Comparison of ENCODE assay signal across 7 cellular contexts in genomic region chr15:59105839-59106238, GRCh38. TPM values are rescaled to one million over a fixed set of nuclear protein-coding genes. Genes with fewer than 3 reads are reported as not detected.
DNase-seq lines count a peak whose midpoint lies in the region; ATAC-seq and TF ChIP-seq lines count a peak whose summit lies in the region.

No MANE protein-coding gene starts in this region.

- no peak for TF ChIP-seq POLR2A in sigmoid colon (IDR thresholded peaks at IDR 0.05)

- TF ChIP-seq CTCF in GM23338 (conservative IDR thresholded peaks at IDR 0.05; ENCODE audit: low read depth in 2 of 2) = peak; percentile 27 to 29; a peak in 3 of 4 replicates
- TF ChIP-seq CTCF in OCI-LY1 (IDR thresholded peaks at IDR 0.05; ENCODE audit: low read length) = peak; percentile 28; the same call in 1 of the 2 replicates
- TF ChIP-seq CTCF in epithelial cell of esophagus (IDR thresholded peaks at IDR 0.05; ENCODE audit: insufficient read depth, low read depth, low read length, missing control alignments) = peak; percentile 53
- TF ChIP-seq CTCF in sigmoid colon (IDR thresholded peaks at IDR 0.05) = no peak

- TF ChIP-seq EP300 in sigmoid colon (IDR thresholded peaks at IDR 0.05) = no peak

- H3K36me3 ChIP-seq in GM23338 (ENCODE audit: insufficient read depth) (peaks cover 25% of the 10 kb centered on the region), OCI-LY1 (ENCODE audit: insufficient read depth, low read length) (peaks cover 40% of the 10 kb centered on the region), sigmoid colon (no peaks in the 10 kb centered on the region)

- H3K27ac ChIP-seq in GM23338 (ENCODE audit: low read depth) (peak overlapping the region; percentile 89; the same call in 1 of the 2 replicates), OCI-LY1 (ENCODE audit: low read depth, low read length, poor library complexity, severe bottlenecking) (peak overlapping the region; percentile 81), sigmoid colon (no peak overlapping the region)

- peak overlapping the region; percentile 99 for H3K4me3 Mint-ChIP-seq in GM23338

- H3K4me3 ChIP-seq in GM23338 (peak overlapping the region; percentile 78), OCI-LY1 (ENCODE audit: low read depth, low read length, poor library complexity, severe bottlenecking) (peak overlapping the region; percentile 90), epithelial cell of esophagus (ENCODE audit: low read length) (peak overlapping the region; percentile 87), sigmoid colon (peak overlapping the region in 3 of 4 donors; percentile 46 to 60 (median 59))

- H3K36me3 Mint-ChIP-seq in GM23338 (ENCODE audit: low read depth) = peaks cover 41% of the 10 kb centered on the region

- H2AFZ ChIP-seq in GM23338 (no peak overlapping the region), OCI-LY1 (ENCODE audit: low read length) (no peak overlapping the region)

- H3K4me2 ChIP-seq in GM23338 = peak overlapping the region; percentile 76
- H3K4me2 ChIP-seq in OCI-LY1 (ENCODE audit: low read length) = peak overlapping the region; percentile 81

- peak overlapping the region; percentile 98 for H3K27ac Mint-ChIP-seq in GM23338

- H3K9ac ChIP-seq in OCI-LY1 (ENCODE audit: low read length) = peak overlapping the region; percentile 96

- H3K9me3 Mint-ChIP-seq in GM23338 = no peaks in the 10 kb centered on the region; the same call in 2 of the 3 replicates

- intact Hi-C loops in sigmoid colon (cut with DNase I) = loop anchor here (5.0 kb wide), 1 partner anchor 119 kb away; the partner anchor contains the start of gene RNF111

- peaks cover 16% of the 10 kb centered on the region for H3K79me2 ChIP-seq in GM23338 (replicated peaks; ENCODE audit: insufficient read depth)
- H3K79me2 ChIP-seq in OCI-LY1 (ENCODE audit: insufficient read depth, low read length) = peaks cover 17% of the 10 kb centered on the region

- DNase-seq in GM23338 (ENCODE audit: low spot score) (peak; percentile 22), epithelial cell of esophagus (ENCODE audit: low read depth) (peak; percentile 28), sigmoid colon (no peak), Ammon's horn (ENCODE audit: low spot score) (no peak)

- H3K9me3 ChIP-seq in OCI-LY1 (ENCODE audit: low read length) = no peaks in the 10 kb centered on the region
- no peaks in the 10 kb centered on the region for H3K9me3 ChIP-seq in sigmoid colon

- H3K27me3 ChIP-seq in GM23338 (ENCODE audit: insufficient read depth) (no peaks in the 10 kb centered on the region), OCI-LY1 (ENCODE audit: insufficient read depth, low read length) (no peaks in the 10 kb centered on the region), sigmoid colon (no peaks in the 10 kb centered on the region)

- H3K27me3 Mint-ChIP-seq in GM23338 (ENCODE audit: insufficient read depth, low read depth, poor library complexity) = peaks cover 8% of the 10 kb centered on the region

- H3K9me2 ChIP-seq in GM23338 (ENCODE audit: insufficient read depth) = no peaks in the 10 kb centered on the region
- H3K9me2 ChIP-seq in OCI-LY1 (ENCODE audit: low read depth, low read length) = no peaks in the 10 kb centered on the region

- H3F3A ChIP-seq in GM23338 (replicated peaks; ENCODE audit: low read depth) = no peaks in the 10 kb centered on the region
- peaks cover 3% of the 10 kb centered on the region; the same call in 1 of the 2 replicates for H3F3A ChIP-seq in OCI-LY1 (ENCODE audit: insufficient read depth, low read length)

- H4K20me1 ChIP-seq in GM23338 (replicated peaks; ENCODE audit: insufficient read depth) (0 out of 2 replicates have a peak, but pooled peaks cover 11% of the 10 kb centered on the region), OCI-LY1 (ENCODE audit: insufficient read depth, low read length) (no peaks in the 10 kb centered on the region)

- 13 to 48% methylated on average over 3 of the region's 3 CpGs for WGBS in sigmoid colon, 2 donors

- ATAC-seq in GM23338 (0 out of 3 replicates have a peak, but pooled peaks have one; percentile 3), GM21381 (IDR thresholded peaks at IDR 0.05; ENCODE audit: unreplicated experiment) (no peak), HG03520 (IDR thresholded peaks at IDR 0.05; ENCODE audit: unreplicated experiment) (no peak)

- peaks cover 7% of the 10 kb centered on the region; the same call in 2 of the 3 replicates for H3K4me1 Mint-ChIP-seq in GM23338

- H3K4me1 ChIP-seq in GM23338 (ENCODE audit: insufficient read depth) (no peaks in the 10 kb centered on the region), OCI-LY1 (ENCODE audit: insufficient read depth, low read length, severe bottlenecking) (peaks cover 19% of the 10 kb centered on the region), sigmoid colon (peaks cover 0 to 8% (median 7%) of the 10 kb centered on the region in 4 donors)

TF ChIP-seq in GM23338, 12 proteins besides CTCF, POLR2A, EP300 and RAD21:
- TF ChIP-seq EZH2phosphoT487 (IDR thresholded peaks at IDR 0.05; ENCODE audit: unreplicated experiment) (no peak), CREB1 (CRISPR knock-in tag; IDR thresholded peaks at IDR 0.05; ENCODE audit: low read depth) (no peak), JUNB (IDR thresholded peaks at IDR 0.05; ENCODE audit: unreplicated experiment) (no peak)
TF ChIP-seq in GM23338: peak in this region for 0.

RNA-seq across cellular contexts. Expression of gene CCNB2, which starts 0.9 kb away (rescaled TPM):
- 108 and 120 TPM in 2 replicates for total RNA-seq in GM23338 (2014; rRNA removed; shearing (Covaris generic))
- polyA plus RNA-seq in GM23338 (2016; fragmentation: Nextera tagmentation; extraction: Ambion mirVana) (72.8 and 81.8 TPM in 2 replicates), sigmoid colon (10 to 100 TPM in 2 of 3 donors, 1 to 10 TPM in 1; 7.8 to 40.5 (median 14.1) TPM)
- 1 to 10 TPM in 1 of 4 donors, under 1 TPM in 2, not detected in 1; 0.33 to 1.9 (median 0.36) TPM for total RNA-seq in sigmoid colon

Comparison
In these comparisons a context has a peak if more than half of its experiments do, and no peak if none do; other contexts are left out.
1. DNase-seq: peak in GM23338 (single experiment) and epithelial cell of esophagus (single experiment); none in sigmoid colon (single experiment) and Ammon's horn (single experiment).
2. H3K27ac ChIP-seq: peak in GM23338 (single experiment) and OCI-LY1 (single experiment); none in sigmoid colon (0 of 4).
3. CTCF ChIP-seq: peak in GM23338 (2 of 2), OCI-LY1 (single experiment) and epithelial cell of esophagus (single experiment); none in sigmoid colon (0 of 4).
4. RNA of gene CCNB2, which starts 0.9 kb away (total RNA-seq): 108 to 120 TPM in GM23338; 0.33 to 1.9 TPM in sigmoid colon; every median in the first group is over 10 times any median in the second.
5. Peak in every context shown above with its lines, with median percentiles within 50 percentile points of each other: H3K4me3 ChIP-seq.